In genomic region chr2:54116608-54117007, GRCh38 we compare ENCODE assay signal across 8 cellular contexts. TPM values are rescaled to one million over a fixed set of nuclear protein-coding genes. Genes with fewer than 3 reads are reported as not detected.
DNase-seq lines count a peak whose midpoint lies in the region; ATAC-seq and TF ChIP-seq lines count a peak whose summit lies in the region.
"Not testable (repeated sequence)": the region's sequence is repeated elsewhere in the genome, so short reads cannot be mapped to it uniquely, and the experiment has no call there.

No MANE protein-coding gene starts in this region.

- POLR2A ChIA-PET in CD4-positive, alpha-beta T cell (lab: Charles Lee), result interaction anchor here (1.0 to 2.3 kb wide), 5 partner anchors 9 to 607 kb away, joined by 3 to 36 read pairs (median 6); partner anchors contain the start of genes ASB3, EML6, ERLEC1 and PSME4
- POLR2A ChIA-PET in HEK293 (lab: Yijun Ruan, JAX), result not testable (repeated sequence)

- H2AFZ ChIP-seq in OCI-LY1 (ENCODE audit: low read length), result not testable (repeated sequence)

- peaks cover 45% of the 10 kb centered on the region for H3K36me3 Mint-ChIP-seq in CD4-positive, alpha-beta T cell (ENCODE audit: low read depth)
- H3K36me3 Mint-ChIP-seq in activated CD4-positive, alpha-beta T cell treated with anti-CD3 and anti-CD28 coated beads, Interleukin-2, amount 10 ng/mL, durations not matched to agents 24 days and 14 days (ENCODE audit: low read depth), result peaks cover 25% of the 10 kb centered on the region
- H3K36me3 Mint-ChIP-seq in activated naive CD8-positive, alpha-beta T cell treated with anti-CD3 and anti-CD28 coated beads for 36 hours, result peaks cover 31% of the 10 kb centered on the region
- H3K36me3 Mint-ChIP-seq in natural killer cell, result not testable (repeated sequence)
- H3K36me3 Mint-ChIP-seq in stimulated activated naive CD8-positive, alpha-beta T cell treated with anti-CD3 and anti-CD28 coated beads, Interleukin-15, Interleukin-2, amounts not matched to agents 100 ng/mL and 50 ng/mL, for 24 hours (ENCODE audit: low read depth), result peaks cover 18% of the 10 kb centered on the region

- peak overlapping the region; percentile 92 for H3K4me3 Mint-ChIP-seq in CD4-positive, alpha-beta T cell
- H3K4me3 Mint-ChIP-seq in activated CD4-positive, alpha-beta T cell treated with anti-CD3 and anti-CD28 coated beads, Interleukin-2, amount 10 ng/mL, durations not matched to agents 24 days and 14 days, result peak overlapping the region; percentile 21
- peak overlapping the region; percentile 61 for H3K4me3 Mint-ChIP-seq in activated naive CD8-positive, alpha-beta T cell treated with anti-CD3 and anti-CD28 coated beads for 36 hours
- peak overlapping the region; percentile 94 for H3K4me3 Mint-ChIP-seq in natural killer cell
- peak overlapping the region; percentile 62 for H3K4me3 Mint-ChIP-seq in stimulated activated naive CD8-positive, alpha-beta T cell treated with anti-CD3 and anti-CD28 coated beads, Interleukin-15, Interleukin-2, amounts not matched to agents 100 ng/mL and 50 ng/mL, for 24 hours

- not testable (repeated sequence) for H3K9ac ChIP-seq in OCI-LY1 (ENCODE audit: low read length)

- not testable (repeated sequence) for H3K4me3 ChIP-seq in HEK293 (ENCODE audit: low read depth, low read length); epithelial cell of esophagus (ENCODE audit: low read length)
- H3K4me3 ChIP-seq in OCI-LY1 (ENCODE audit: low read depth, low read length, poor library complexity, severe bottlenecking), result peak overlapping the region; percentile 81

- not testable (repeated sequence) for H3K36me3 ChIP-seq in HEK293 (ENCODE audit: control insufficient read depth in 2 of 2, insufficient read depth in 1 of 2, low read length in 2 of 2)
- H3K36me3 ChIP-seq in OCI-LY1 (ENCODE audit: insufficient read depth, low read length), result peaks cover 28% of the 10 kb centered on the region

- H3K27ac ChIP-seq in CD4-positive, alpha-beta T cell (ENCODE audit: low read depth, low read length); HEK293 (ENCODE audit: extremely low read depth, low read depth, low read length); OCI-LY1 (ENCODE audit: low read depth, low read length, poor library complexity, severe bottlenecking): not testable (repeated sequence)

- not testable (repeated sequence) for H3K79me2 ChIP-seq in OCI-LY1 (ENCODE audit: insufficient read depth, low read length)

- not testable (repeated sequence) for H3F3A ChIP-seq in OCI-LY1 (ENCODE audit: insufficient read depth, low read length)

- not testable (repeated sequence) for ATAC-seq in CD4-positive, alpha-beta T cell (ENCODE audit: poor library complexity); natural killer cell

- peak overlapping the region; percentile 99 for H3K27ac Mint-ChIP-seq in CD4-positive, alpha-beta T cell
- peak overlapping the region; percentile 75 for H3K27ac Mint-ChIP-seq in activated CD4-positive, alpha-beta T cell treated with anti-CD3 and anti-CD28 coated beads, Interleukin-2, amount 10 ng/mL, durations not matched to agents 24 days and 14 days
- peak overlapping the region; percentile 4 for H3K27ac Mint-ChIP-seq in activated naive CD8-positive, alpha-beta T cell treated with anti-CD3 and anti-CD28 coated beads for 36 hours
- peak overlapping the region; percentile 97 to 99 for H3K27ac Mint-ChIP-seq in natural killer cell
- H3K27ac Mint-ChIP-seq in stimulated activated naive CD8-positive, alpha-beta T cell treated with anti-CD3 and anti-CD28 coated beads, Interleukin-15, Interleukin-2, amounts not matched to agents 100 ng/mL and 50 ng/mL, for 24 hours, result peak overlapping the region; percentile 40

- not testable (repeated sequence) for H3K27me3 Mint-ChIP-seq in CD4-positive, alpha-beta T cell; activated CD4-positive, alpha-beta T cell treated with anti-CD3 and anti-CD28 coated beads, Interleukin-2, amount 10 ng/mL, durations not matched to agents 24 days and 14 days; activated naive CD8-positive, alpha-beta T cell treated with anti-CD3 and anti-CD28 coated beads for 36 hours; natural killer cell (ENCODE audit: low read depth in 2 of 2); stimulated activated naive CD8-positive, alpha-beta T cell treated with anti-CD3 and anti-CD28 coated beads, Interleukin-15, Interleukin-2, amounts not matched to agents 100 ng/mL and 50 ng/mL, for 24 hours

- H3K9me3 Mint-ChIP-seq in CD4-positive, alpha-beta T cell; activated CD4-positive, alpha-beta T cell treated with anti-CD3 and anti-CD28 coated beads, Interleukin-2, amount 10 ng/mL, durations not matched to agents 24 days and 14 days; natural killer cell; stimulated activated naive CD8-positive, alpha-beta T cell treated with anti-CD3 and anti-CD28 coated beads, Interleukin-15, Interleukin-2, amounts not matched to agents 100 ng/mL and 50 ng/mL, for 24 hours: not testable (repeated sequence)
- peaks cover 11% of the 10 kb centered on the region for H3K9me3 Mint-ChIP-seq in activated naive CD8-positive, alpha-beta T cell treated with anti-CD3 and anti-CD28 coated beads for 36 hours

- H3K4me1 ChIP-seq in HEK293 (ENCODE audit: control insufficient read depth, insufficient read depth, low read length), result not testable (repeated sequence)
- H3K4me1 ChIP-seq in OCI-LY1 (ENCODE audit: insufficient read depth, low read length, severe bottlenecking), result peaks cover 24% of the 10 kb centered on the region

- DNase-seq in CD4-positive, alpha-beta T cell; activated CD4-positive, alpha-beta T cell treated with anti-CD3 and anti-CD28 coated beads, Interleukin-2, amount 10 ng/mL, durations not matched to agents 24 days and 14 days; activated naive CD8-positive, alpha-beta T cell treated with anti-CD3 and anti-CD28 coated beads for 36 hours; natural killer cell: not testable (repeated sequence)
- DNase-seq in epithelial cell of esophagus (ENCODE audit: low read depth), result peak; percentile 23

- not testable (repeated sequence) for H4K20me1 ChIP-seq in OCI-LY1 (ENCODE audit: insufficient read depth, low read length)

- intact Hi-C loops in CD4-positive, alpha-beta T cell (cut with DNase I, micrococcal nuclease), result loop anchor here (5.0 to 10.0 kb wide), 6 partner anchors 149 to 1298 kb away; partner anchors contain the start of genes CCDC88A (in 1 of the 2), CHAC2 (in 1 of the 2) and EML6 (in 1 of the 2)
- intact Hi-C loops in activated CD4-positive, alpha-beta T cell treated with anti-CD3 and anti-CD28 coated beads, Interleukin-2, amount 10 ng/mL, durations not matched to agents 24 days and 14 days (cut with micrococcal nuclease), result loop anchor here (5.0 kb wide), 1 partner anchor 216 kb away; a partner anchor contains a TSS
- intact Hi-C loops in natural killer cell (cut with micrococcal nuclease), result loop anchor here (5.0 kb wide), 1 partner anchor 1501 kb away; the partner anchor contains the start of gene PPP4R3B

- CTCF ChIA-PET in CD4-positive, alpha-beta T cell (lab: Charles Lee), result interaction anchor here (1.2 to 1.8 kb wide), 2 partner anchors 10 to 606 kb away, joined by 3 to 8 read pairs; partner anchors contain the start of gene EML6
- CTCF ChIA-PET in HEK293 (lab: Yijun Ruan, JAX), result interaction anchor here (0.7 to 1.2 kb wide), 2 partner anchors 9 to 386 kb away, joined by 3 to 5 read pairs; no protein-coding TSS in a partner anchor

- H3K4me1 Mint-ChIP-seq in CD4-positive, alpha-beta T cell (ENCODE audit: low read depth), result peaks cover 16% of the 10 kb centered on the region
- peaks cover 17% of the 10 kb centered on the region for H3K4me1 Mint-ChIP-seq in activated CD4-positive, alpha-beta T cell treated with anti-CD3 and anti-CD28 coated beads, Interleukin-2, amount 10 ng/mL, durations not matched to agents 24 days and 14 days
- not testable (repeated sequence) for H3K4me1 Mint-ChIP-seq in activated naive CD8-positive, alpha-beta T cell treated with anti-CD3 and anti-CD28 coated beads for 36 hours
- H3K4me1 Mint-ChIP-seq in natural killer cell, result peaks cover 9 to 15% of the 10 kb centered on the region in 2 donors
- peaks cover 25% of the 10 kb centered on the region for H3K4me1 Mint-ChIP-seq in stimulated activated naive CD8-positive, alpha-beta T cell treated with anti-CD3 and anti-CD28 coated beads, Interleukin-15, Interleukin-2, amounts not matched to agents 100 ng/mL and 50 ng/mL, for 24 hours (ENCODE audit: low read depth)

- peak overlapping the region; percentile 69; the same call in 1 of the 2 replicates for H3K4me2 ChIP-seq in OCI-LY1 (ENCODE audit: low read length)

- not testable (repeated sequence) for H3K9me2 ChIP-seq in OCI-LY1 (ENCODE audit: low read depth, low read length)

- H3K27me3 ChIP-seq in CD4-positive, alpha-beta T cell (ENCODE audit: control insufficient read depth, insufficient read depth, low read length); OCI-LY1 (ENCODE audit: insufficient read depth, low read length): not testable (repeated sequence)

- not testable (repeated sequence) for TF ChIP-seq CTCF in CD4-positive, alpha-beta T cell (IDR thresholded peaks at IDR 0.05); HEK293 (tag by site-specific recombination; IDR thresholded peaks at IDR 0.05); OCI-LY1 (IDR thresholded peaks at IDR 0.05; ENCODE audit: low read length); epithelial cell of esophagus (IDR thresholded peaks at IDR 0.05; ENCODE audit: insufficient read depth, low read depth, low read length, missing control alignments); natural killer cell (IDR thresholded peaks at IDR 0.05)

- H3K9me3 ChIP-seq in CD4-positive, alpha-beta T cell (ENCODE audit: control insufficient read depth, low read length); HEK293 (ENCODE audit: control insufficient read depth, insufficient read depth, low read depth, low read length): not testable (repeated sequence)
- peaks cover 15% of the 10 kb centered on the region for H3K9me3 ChIP-seq in OCI-LY1 (ENCODE audit: low read length)

TF ChIP-seq in HEK293, 187 proteins besides CTCF, POLR2A, EP300 and RAD21:
- peak; percentile 79 for TF ChIP-seq SETDB1 (IDR thresholded peaks at IDR 0.05; ENCODE audit: insufficient read length, low read length)

RNA-seq across cellular contexts. Expression of gene ACYP2, which starts 1.2 kb away (rescaled TPM):
- total RNA-seq in CD4-positive, alpha-beta T cell, result 10 to 100 TPM in 1 of 2 experiments, 1 to 10 TPM in 1; 9.3 to 10.9 TPM
- 4.0 and 5.9 TPM in 2 replicates for total RNA-seq in activated CD4-positive, alpha-beta T cell treated with anti-CD3 and anti-CD28 coated beads, Interleukin-2, amount 10 ng/mL, durations not matched to agents 24 days and 14 days
- 1 to 10 TPM; 6.2 to 7.5 TPM for total RNA-seq in activated naive CD8-positive, alpha-beta T cell treated with anti-CD3 and anti-CD28 coated beads for 36 hours
- 10 to 100 TPM; 14.3 to 18.1 (median 16.7) TPM for total RNA-seq in natural killer cell

Comparison
In these comparisons a context has a peak if more than half of its experiments do, and no peak if none do; other contexts are left out.
1. H3K27ac Mint-ChIP-seq: peak in every context shown above with its lines; median percentile 99 in CD4-positive, alpha-beta T cell; 98 in natural killer cell; 75 in activated CD4-positive, alpha-beta T cell treated with anti-CD3 and anti-CD28 coated beads, Interleukin-2, amount 10 ng/mL, durations not matched to agents 24 days and 14 days; 40 in stimulated activated naive CD8-positive, alpha-beta T cell treated with anti-CD3 and anti-CD28 coated beads, Interleukin-15, Interleukin-2, amounts not matched to agents 100 ng/mL and 50 ng/mL, for 24 hours; 4 in activated naive CD8-positive, alpha-beta T cell treated with anti-CD3 and anti-CD28 coated beads for 36 hours.
2. H3K4me3 Mint-ChIP-seq: peak in every context shown above with its lines; median percentile 94 in natural killer cell; 92 in CD4-positive, alpha-beta T cell; 62 in stimulated activated naive CD8-positive, alpha-beta T cell treated with anti-CD3 and anti-CD28 coated beads, Interleukin-15, Interleukin-2, amounts not matched to agents 100 ng/mL and 50 ng/mL, for 24 hours; 61 in activated naive CD8-positive, alpha-beta T cell treated with anti-CD3 and anti-CD28 coated beads for 36 hours; 21 in activated CD4-positive, alpha-beta T cell treated with anti-CD3 and anti-CD28 coated beads, Interleukin-2, amount 10 ng/mL, durations not matched to agents 24 days and 14 days.